In genomic region chr5:5978501-5979361, GRCh38 we compare ENCODE assay signal across 29 cellular contexts.
A peak's percentile ranks its signal among the peaks of the same experiment; 100 is the strongest.
DNase-seq lines count a peak whose midpoint lies in the region; ATAC-seq and TF ChIP-seq lines count a peak whose summit lies in the region.
"Had no signal": no experiment of that assay in that cellular context is flagged by ENCODE, and none has a peak within 500 bp of the region (broad histone marks: within the 10 kb centered on the region; RNA-seq: fewer than 3 reads in every experiment).

No MANE protein-coding gene starts in this region.

- H3K9ac ChIP-seq in PC-3 (ENCODE audit: low read length) = peak overlapping the region; percentile 12; the same call in 1 of the 2 replicates

- peak overlapping the region; percentile 72 for H2AFZ ChIP-seq in PC-3 (ENCODE audit: low read length)

- no peaks in the 10 kb centered on the region for H3K79me2 ChIP-seq in PC-3 (ENCODE audit: low read length)

- CTCF ChIA-PET in PC-3 (lab: Charles Lee) = no interaction called here

- intact Hi-C loops in PC-3 (cut with micrococcal nuclease) = no loop called here

- BruUV-seq in PC-3 (replicated peaks; lab: Mats Ljungman, UMichigan) = no TSS peak

- peaks cover 10% of the 10 kb centered on the region for H3K27me3 Mint-ChIP-seq in mesothelial cell of epicardium (ENCODE audit: low read depth)
- H3K27me3 Mint-ChIP-seq: activated CD4-positive, alpha-beta memory T cell treated with anti-CD3 and anti-CD28 coated beads, Interleukin-2, amount 10 ng/mL, durations not matched to agents 7 days and 5 days; stimulated activated naive CD8-positive, alpha-beta T cell treated with anti-CD3 and anti-CD28 coated beads, Interleukin-15, amount 100 ng/mL, for 72 hours had no signal

- no peaks in the 10 kb centered on the region for H3K36me3 ChIP-seq in PC-3 (ENCODE audit: low read depth, low read length)
- H3K36me3 ChIP-seq: heart right ventricle, ovary, right atrium auricular region had no signal

- no peaks in the 10 kb centered on the region for H3K9me3 Mint-ChIP-seq in mesothelial cell of epicardium
- H3K9me3 Mint-ChIP-seq: activated CD4-positive, alpha-beta memory T cell treated with anti-CD3 and anti-CD28 coated beads, Interleukin-2, amount 10 ng/mL, durations not matched to agents 7 days and 5 days; activated naive CD4-positive, alpha-beta T cell treated with anti-CD3 and anti-CD28 coated beads, Interleukin-2, amount 50 U/mL, for 24 hours; activated T-helper 17 cell treated with anti-CD3 and anti-CD28 coated beads, Interleukin-2, amount 50 U/mL, for 72 hours; CD8-positive, alpha-beta T cell had no signal

- peaks cover 22% of the 10 kb centered on the region for H3K4me1 Mint-ChIP-seq in mesothelial cell of epicardium
- H3K4me1 Mint-ChIP-seq: activated CD4-positive, alpha-beta memory T cell treated with anti-CD3 and anti-CD28 coated beads, Interleukin-2, amount 10 ng/mL, durations not matched to agents 7 days and 5 days; activated naive CD4-positive, alpha-beta T cell treated with anti-CD3 and anti-CD28 coated beads, Interleukin-2, amount 50 U/mL, for 24 hours; activated T-helper 17 cell treated with anti-CD3 and anti-CD28 coated beads, Interleukin-2, amount 50 U/mL, for 72 hours; stimulated activated naive CD8-positive, alpha-beta T cell treated with anti-CD3 and anti-CD28 coated beads, Interleukin-15, amount 100 ng/mL, for 72 hours had no signal

- H3K27ac ChIP-seq in PC-3 (ENCODE audit: low read length) = peak overlapping the region; percentile 85
- H3K27ac ChIP-seq: A549, heart right ventricle, ovary, right atrium auricular region had no signal

- H3K36me3 Mint-ChIP-seq in mesothelial cell of epicardium = no peaks in the 10 kb centered on the region
- H3K36me3 Mint-ChIP-seq: activated naive CD4-positive, alpha-beta T cell treated with anti-CD3 and anti-CD28 coated beads, Interleukin-2, amount 50 U/mL, for 24 hours; CD8-positive, alpha-beta T cell had no signal

- TF ChIP-seq CTCF in PC-3 (conservative IDR thresholded peaks at IDR 0.05; ENCODE audit: low read depth, low read length) = no peak
- no peak for TF ChIP-seq CTCF in mesothelial cell of epicardium (IDR thresholded peaks at IDR 0.05; ENCODE audit: unreplicated experiment)

- peak overlapping the region; percentile 10; the same call in 1 of the 2 replicates for H3K4me3 ChIP-seq in PC-3 (ENCODE audit: low read length)
- H3K4me3 ChIP-seq: A549, GM12878, heart right ventricle, ovary, right atrium auricular region had no signal

- no peaks in the 10 kb centered on the region for H4K20me1 ChIP-seq in PC-3 (ENCODE audit: low read length)

- DNase-seq in Ammon's horn (ENCODE audit: low spot score) (peak; percentile 28), NCI-H128 (lab: John Stamatoyannopoulos, UW; ENCODE audit: unreplicated experiment) (peak; percentile 70), PC-3 (no peak), mesothelial cell of epicardium (ENCODE audit: low spot score in 2 of 2, unreplicated experiment in 2 of 2) (no peak), NCI-H2171 treated with DMSO at 0.1 percent for 48 hours (lab: John Stamatoyannopoulos, UW) (no peak), NCI-H1930 (lab: John Stamatoyannopoulos, UW) (no peak)
- DNase-seq in activated naive CD4-positive, alpha-beta T cell (lab: John Stamatoyannopoulos, UW) = no peak
- DNase-seq: activated CD4-positive, alpha-beta memory T cell treated with anti-CD3 and anti-CD28 coated beads, Interleukin-2, amount 10 ng/mL, durations not matched to agents 7 days and 5 days; activated CD8-positive, alpha-beta memory T cell treated with anti-CD3 and anti-CD28 coated beads, Interleukin-2, amount 50 U/mL, for 4 hours; AML-193; CD8-positive, alpha-beta T cell; H7; heart right ventricle; Karpas-422; NCI-H1417 treated with DMSO at 0.1 percent for 48 hours; NCI-H226; NCI-H69; SIG-M5; stimulated activated CD4-positive, alpha-beta T cell treated with anti-CD3 and anti-CD28 coated beads, Interleukin-2, amount 100 ng/mL, for 48 hours; stimulated activated naive CD8-positive, alpha-beta T cell treated with anti-CD3 and anti-CD28 coated beads, Interleukin-15, amount 100 ng/mL, for 72 hours; SW 1271 had no signal

- 0 out of 2 replicates have a peak, but pooled peaks cover 3% of the 10 kb centered on the region for H3K9me2 ChIP-seq in PC-3 (replicated peaks; ENCODE audit: low read length)

- H3K4me3 Mint-ChIP-seq in mesothelial cell of epicardium = no peak overlapping the region
- H3K4me3 Mint-ChIP-seq: activated CD4-positive, alpha-beta memory T cell treated with anti-CD3 and anti-CD28 coated beads, Interleukin-2, amount 10 ng/mL, durations not matched to agents 7 days and 5 days; activated naive CD4-positive, alpha-beta T cell treated with anti-CD3 and anti-CD28 coated beads, Interleukin-2, amount 50 U/mL, for 24 hours; activated T-helper 17 cell treated with anti-CD3 and anti-CD28 coated beads, Interleukin-2, amount 50 U/mL, for 72 hours; CD8-positive, alpha-beta T cell; stimulated activated naive CD8-positive, alpha-beta T cell treated with anti-CD3 and anti-CD28 coated beads, Interleukin-15, amount 100 ng/mL, for 72 hours had no signal

- no peaks in the 10 kb centered on the region for H3K9me3 ChIP-seq in PC-3 (ENCODE audit: low read length)
- H3K9me3 ChIP-seq: A549, heart right ventricle, ovary, right atrium auricular region had no signal

- ATAC-seq in PC-3 (no peak), GM18517 (IDR thresholded peaks at IDR 0.05; ENCODE audit: unreplicated experiment) (no peak)
- ATAC-seq: activated T-helper 17 cell treated with anti-CD3 and anti-CD28 coated beads, Interleukin-2, amount 50 U/mL, for 72 hours; CD8-positive, alpha-beta T cell; GM12878; heart right ventricle; HepG2; stimulated activated naive CD8-positive, alpha-beta T cell treated with anti-CD3 and anti-CD28 coated beads, Interleukin-15, amount 100 ng/mL, for 72 hours had no signal

- POLR2A ChIA-PET in PC-3 (lab: Charles Lee; ENCODE audit: unreplicated experiment) = no interaction called here

- H3F3A ChIP-seq in PC-3 (ENCODE audit: low read length, unreplicated experiment) = peaks cover 11% of the 10 kb centered on the region

- peak overlapping the region; percentile 63 for H3K4me2 ChIP-seq in PC-3 (ENCODE audit: low read length)
- H3K4me2 ChIP-seq: A549 had no signal

- H3K27me3 ChIP-seq in PC-3 (ENCODE audit: low read length) = no peaks in the 10 kb centered on the region
- H3K27me3 ChIP-seq: ovary, right atrium auricular region had no signal

- peak overlapping the region; percentile 52 for H3K27ac Mint-ChIP-seq in mesothelial cell of epicardium
- H3K27ac Mint-ChIP-seq: activated CD4-positive, alpha-beta memory T cell treated with anti-CD3 and anti-CD28 coated beads, Interleukin-2, amount 10 ng/mL, durations not matched to agents 7 days and 5 days; activated naive CD4-positive, alpha-beta T cell treated with anti-CD3 and anti-CD28 coated beads, Interleukin-2, amount 50 U/mL, for 24 hours; activated T-helper 17 cell treated with anti-CD3 and anti-CD28 coated beads, Interleukin-2, amount 50 U/mL, for 72 hours; CD8-positive, alpha-beta T cell had no signal

- H3K4me1 ChIP-seq in PC-3 (ENCODE audit: insufficient read depth, low read length) = peaks cover 25% of the 10 kb centered on the region
- H3K4me1 ChIP-seq: A549, heart right ventricle had no signal

Comparison
In these comparisons a context has a peak if more than half of its experiments do, and no peak if none do; other contexts are left out.
1. DNase-seq: peak in Ammon's horn (single experiment) and NCI-H128 (single experiment); none in PC-3 (single experiment), mesothelial cell of epicardium (0 of 2), NCI-H2171 treated with DMSO at 0.1 percent for 48 hours (single experiment), activated naive CD4-positive, alpha-beta T cell (0 of 4) and NCI-H1930 (0 of 2).